8 cellular contexts compared by ENCODE assay signal in genomic region chr15:68818671-68819450, GRCh38. TPM values are rescaled to one million over a fixed set of nuclear protein-coding genes. Genes with fewer than 3 reads are reported as not detected.
A peak's percentile ranks its signal among the peaks of the same experiment; 100 is the strongest.
DNase-seq lines count a peak whose midpoint lies in the region; ATAC-seq and TF ChIP-seq lines count a peak whose summit lies in the region.

No MANE protein-coding gene starts in this region.

- CTCF ChIA-PET in MCF 10A (lab: Yijun Ruan, JAX) = interaction anchor here (0.6 kb wide), 2 partner anchors 11 to 145 kb away, joined by 3 read pairs; no protein-coding TSS in a partner anchor

- under 1% methylated on average over 37 of the region's 77 CpGs for WGBS in smooth muscle cell (ENCODE audit: low lambda C conversion rate)

- H3K9ac ChIP-seq in smooth muscle cell (ENCODE audit: low read depth) = peak overlapping the region; percentile 93

- peak overlapping the region; percentile 99 for H3K4me2 ChIP-seq in smooth muscle cell

- peaks cover 29% of the 10 kb centered on the region for H3K36me3 Mint-ChIP-seq in T-helper 1 cell treated with Interleukin-12 subunit alpha and Interleukin-12 subunit beta and Interleukin-4 antibody, amounts not matched to agents 30 μg/mL and 1 μg/mL, for 36 hours (ENCODE audit: low read depth)
- peaks cover 7% of the 10 kb centered on the region for H3K36me3 Mint-ChIP-seq in MCF 10A (ENCODE audit: insufficient read depth, unreplicated experiment)

- peak overlapping the region; percentile 81 for H3K4me3 ChIP-seq in smooth muscle cell

- no peaks in the 10 kb centered on the region for H3K27me3 Mint-ChIP-seq in T-helper 1 cell treated with Interleukin-12 subunit alpha and Interleukin-12 subunit beta and Interleukin-4 antibody, amounts not matched to agents 30 μg/mL and 1 μg/mL, for 36 hours (ENCODE audit: low read depth)
- no peaks in the 10 kb centered on the region for H3K27me3 Mint-ChIP-seq in MCF 10A (ENCODE audit: insufficient read depth, unreplicated experiment)

- DNase-seq in CMK (ENCODE audit: low read depth) = peak; percentile 73
- peak; percentile 76 for DNase-seq in HuH-7.5 (ENCODE audit: low spot score)
- DNase-seq in MCF 10A (ENCODE audit: unreplicated experiment) = peak; percentile 49
- DNase-seq in iPS-NIHi7 (ENCODE audit: extremely low spot score) = peak; percentile 53
- DNase-seq in smooth muscle cell (lab: John Stamatoyannopoulos, UW; ENCODE audit: unreplicated experiment) = no peak
- no peak for DNase-seq in kidney glomerular epithelial cell (lab: John Stamatoyannopoulos, UW)

- POLR2A ChIA-PET in MCF 10A (lab: Yijun Ruan, JAX) = interaction anchor here (0.6 to 5.4 kb wide), 17 partner anchors 10 to 1672 kb away, joined by 3 to 95 read pairs (median 4); partner anchors contain the start of genes FEM1B and RPLP1

- peaks cover 39% of the 10 kb centered on the region for H3K4me1 ChIP-seq in smooth muscle cell (ENCODE audit: low read depth)

- no peaks in the 10 kb centered on the region for H3F3A ChIP-seq in smooth muscle cell (ENCODE audit: low read depth)

- H3K27me3 ChIP-seq in smooth muscle cell (ENCODE audit: low read depth) = no peaks in the 10 kb centered on the region

- H3K4me3 Mint-ChIP-seq in T-helper 1 cell treated with Interleukin-12 subunit alpha and Interleukin-12 subunit beta and Interleukin-4 antibody, amounts not matched to agents 30 μg/mL and 1 μg/mL, for 36 hours = peak overlapping the region; percentile 99
- peak overlapping the region; percentile 96 for H3K4me3 Mint-ChIP-seq in MCF 10A (ENCODE audit: unreplicated experiment)

- intact Hi-C loops in MCF 10A (cut with micrococcal nuclease) = loop anchor here (5.0 kb wide), 1 partner anchor 37 kb away; no protein-coding TSS in a partner anchor

- no peaks in the 10 kb centered on the region for H3K9me3 ChIP-seq in smooth muscle cell (replicated peaks; ENCODE audit: low read depth)

- peaks cover 31% of the 10 kb centered on the region for H4K20me1 ChIP-seq in smooth muscle cell (ENCODE audit: low read depth)

- H3K9me3 Mint-ChIP-seq in T-helper 1 cell treated with Interleukin-12 subunit alpha and Interleukin-12 subunit beta and Interleukin-4 antibody, amounts not matched to agents 30 μg/mL and 1 μg/mL, for 36 hours = no peaks in the 10 kb centered on the region
- H3K9me3 Mint-ChIP-seq in MCF 10A (ENCODE audit: unreplicated experiment) = no peaks in the 10 kb centered on the region

- TSS peak; percentile 36 for BruUV-seq in MCF 10A (replicated peaks; lab: Mats Ljungman, UMichigan)

- H3K36me3 ChIP-seq in smooth muscle cell (ENCODE audit: low read depth) = no peaks in the 10 kb centered on the region

- H2AFZ ChIP-seq in smooth muscle cell (ENCODE audit: low read depth) = peak overlapping the region; percentile 89

- peaks cover 35% of the 10 kb centered on the region for H3K4me1 Mint-ChIP-seq in T-helper 1 cell treated with Interleukin-12 subunit alpha and Interleukin-12 subunit beta and Interleukin-4 antibody, amounts not matched to agents 30 μg/mL and 1 μg/mL, for 36 hours (ENCODE audit: low read depth)
- peaks cover 36% of the 10 kb centered on the region for H3K4me1 Mint-ChIP-seq in MCF 10A (ENCODE audit: insufficient read depth, unreplicated experiment)

- H3K79me2 ChIP-seq in smooth muscle cell (ENCODE audit: low read depth) = peaks cover 68% of the 10 kb centered on the region

- peak overlapping the region; percentile 96 for H3K27ac ChIP-seq in smooth muscle cell (ENCODE audit: low read depth)

- H3K27ac Mint-ChIP-seq in T-helper 1 cell treated with Interleukin-12 subunit alpha and Interleukin-12 subunit beta and Interleukin-4 antibody, amounts not matched to agents 30 μg/mL and 1 μg/mL, for 36 hours = peak overlapping the region; percentile 100
- peak overlapping the region; percentile 96 for H3K27ac Mint-ChIP-seq in MCF 10A (ENCODE audit: low read depth, unreplicated experiment)

- ATAC-seq in GM21529 (IDR thresholded peaks at IDR 0.05; ENCODE audit: unreplicated experiment) = no peak

- TF ChIP-seq CTCF in MCF 10A (IDR thresholded peaks at IDR 0.05; ENCODE audit: unreplicated experiment) (no peak), smooth muscle cell (IDR thresholded peaks at IDR 0.05; ENCODE audit: borderline replicate concordance, insufficient read depth, poor library complexity, severe bottlenecking) (no peak)

RNA-seq across cellular contexts. Expression of gene ANP32A, which starts 1.8 kb away (rescaled TPM):
- 150 and 159 TPM in 2 replicates for total RNA-seq in MCF 10A (2022)
- total RNA-seq in smooth muscle cell = 63.1 and 71.8 TPM in 2 replicates
- polyA plus RNA-seq in smooth muscle cell = 93.7 and 129 TPM in 2 replicates

Comparison
In these comparisons a context has a peak if more than half of its experiments do, and no peak if none do; other contexts are left out.
1. DNase-seq: peak in CMK (single experiment), HuH-7.5 (single experiment), MCF 10A (single experiment) and iPS-NIHi7 (single experiment); none in smooth muscle cell (single experiment) and kidney glomerular epithelial cell (single experiment).